Comparison of ENCODE assay signal across 16 cellular contexts in the genomic region with DNA sequence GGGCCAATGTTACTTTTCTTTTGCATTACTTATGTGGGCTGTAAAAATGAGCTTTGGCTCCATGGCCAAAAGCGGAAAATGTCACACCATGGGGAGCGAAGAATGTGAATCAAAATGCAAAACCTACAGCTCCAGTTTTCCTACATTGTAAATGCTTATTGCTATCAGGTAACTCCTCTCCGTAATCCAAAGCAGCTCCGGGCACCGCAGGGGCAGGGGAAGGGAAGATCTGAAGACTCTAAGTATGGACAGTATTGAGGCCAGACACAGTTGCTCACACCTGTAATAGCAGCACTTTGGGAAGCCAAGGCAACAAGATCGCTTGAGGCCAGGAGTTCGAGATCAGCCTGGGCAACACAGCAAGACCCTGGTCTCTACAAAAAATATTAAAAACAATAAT. TPM values are rescaled to one million over a fixed set of nuclear protein-coding genes. Genes with fewer than 3 reads are reported as not detected.
DNase-seq lines count a peak whose midpoint lies in the region; ATAC-seq lines count a peak whose summit lies in the region.
"Had no signal": no experiment of that assay in that cellular context is flagged by ENCODE, and none has a peak within 500 bp of the region (broad histone marks: within the 10 kb centered on the region; RNA-seq: fewer than 3 reads in every experiment).

No MANE protein-coding gene starts in this region.

- H3K27ac Mint-ChIP-seq in activated CD4-positive, alpha-beta T cell treated with anti-CD3 and anti-CD28 coated beads for 36 hours: peak overlapping the region; percentile 95
- peak overlapping the region; percentile 91 for H3K27ac Mint-ChIP-seq in activated T-helper 17 cell treated with anti-CD3 and anti-CD28 coated beads, Interleukin-2, amount 50 U/mL, for 72 hours
- peak overlapping the region; percentile 6 to 94 (median 78) for H3K27ac Mint-ChIP-seq in naive thymus-derived CD8-positive, alpha-beta T cell
- H3K27ac Mint-ChIP-seq: dendritic cell treated with granulocyte-macrophage colony-stimulating factor and Interleukin-4, amounts not matched to agents 40 ng/mL and 50 ng/mL, for 4 days had no signal

- H3K4me3 ChIP-seq in H7 (ENCODE audit: insufficient read depth, low read depth, low read length): no peak overlapping the region
- H3K4me3 ChIP-seq: SK-N-MC, tibial artery had no signal

- no peaks in the 10 kb centered on the region for H3K36me3 ChIP-seq in H7 (replicated peaks; ENCODE audit: control insufficient read depth, insufficient read depth, low read length)
- H3K36me3 ChIP-seq: tibial artery had no signal

- no peaks in the 10 kb centered on the region for H3K9me3 Mint-ChIP-seq in activated CD4-positive, alpha-beta T cell treated with anti-CD3 and anti-CD28 coated beads for 36 hours (ENCODE audit: low read depth)
- H3K9me3 Mint-ChIP-seq in activated T-helper 17 cell treated with anti-CD3 and anti-CD28 coated beads, Interleukin-2, amount 50 U/mL, for 72 hours: no peaks in the 10 kb centered on the region
- H3K9me3 Mint-ChIP-seq in naive thymus-derived CD8-positive, alpha-beta T cell: no peaks in the 10 kb centered on the region
- H3K9me3 Mint-ChIP-seq: dendritic cell treated with granulocyte-macrophage colony-stimulating factor and Interleukin-4, amounts not matched to agents 40 ng/mL and 50 ng/mL, for 4 days had no signal

- POLR2A ChIA-PET in activated CD4-positive, alpha-beta T cell treated with anti-CD3 and anti-CD28 coated beads for 36 hours (lab: Charles Lee): interaction anchor here (0.6 to 1.4 kb wide), 7 partner anchors 15 to 90 kb away, joined by 3 to 9 read pairs (median 4); no protein-coding TSS in a partner anchor
- POLR2A ChIA-PET in naive thymus-derived CD8-positive, alpha-beta T cell (lab: Charles Lee): interaction anchor here (0.6 to 1.5 kb wide), 3 partner anchors 9 to 39 kb away, joined by 3 to 4 read pairs (median 4); no protein-coding TSS in a partner anchor

- intact Hi-C loops in activated CD4-positive, alpha-beta T cell treated with anti-CD3 and anti-CD28 coated beads for 36 hours (cut with DNase I, micrococcal nuclease): loop anchor here (1.0 to 5.0 kb wide), 4 partner anchors 7 to 628 kb away; partner anchors contain the start of genes AGFG1 (in 1 of the 2), MFF (in 1 of the 2) and RHBDD1 (in 1 of the 2)

- H3K27me3 ChIP-seq in H7 (ENCODE audit: control insufficient read depth, insufficient read depth, low read length): no peaks in the 10 kb centered on the region
- H3K27me3 ChIP-seq: tibial artery had no signal

- H3K4me1 Mint-ChIP-seq in activated CD4-positive, alpha-beta T cell treated with anti-CD3 and anti-CD28 coated beads for 36 hours: peaks cover 83% of the 10 kb centered on the region
- peaks cover 57% of the 10 kb centered on the region for H3K4me1 Mint-ChIP-seq in activated T-helper 17 cell treated with anti-CD3 and anti-CD28 coated beads, Interleukin-2, amount 50 U/mL, for 72 hours
- peaks cover 48 to 79% (median 76%) of the 10 kb centered on the region in 4 donors for H3K4me1 Mint-ChIP-seq in naive thymus-derived CD8-positive, alpha-beta T cell

- H3K27me3 Mint-ChIP-seq in activated CD4-positive, alpha-beta T cell treated with anti-CD3 and anti-CD28 coated beads for 36 hours: no peaks in the 10 kb centered on the region
- H3K27me3 Mint-ChIP-seq in activated T-helper 17 cell treated with anti-CD3 and anti-CD28 coated beads, Interleukin-2, amount 50 U/mL, for 72 hours: no peaks in the 10 kb centered on the region
- no peaks in the 10 kb centered on the region for H3K27me3 Mint-ChIP-seq in naive thymus-derived CD8-positive, alpha-beta T cell
- H3K27me3 Mint-ChIP-seq: dendritic cell treated with granulocyte-macrophage colony-stimulating factor and Interleukin-4, amounts not matched to agents 40 ng/mL and 50 ng/mL, for 4 days had no signal

- CTCF ChIA-PET in activated CD4-positive, alpha-beta T cell treated with anti-CD3 and anti-CD28 coated beads for 36 hours (lab: Charles Lee): interaction anchor here (0.9 to 2.7 kb wide), 7 partner anchors 9 to 56 kb away, joined by 3 to 24 read pairs (median 6); no protein-coding TSS in a partner anchor

- ATAC-seq in activated CD4-positive, alpha-beta T cell treated with anti-CD3 and anti-CD28 coated beads for 36 hours: no peak
- ATAC-seq in activated T-helper 17 cell treated with anti-CD3 and anti-CD28 coated beads, Interleukin-2, amount 50 U/mL, for 72 hours (replicated peaks): no peak
- ATAC-seq in naive thymus-derived CD8-positive, alpha-beta T cell: no peak
- ATAC-seq in GM21381 (IDR thresholded peaks at IDR 0.05; ENCODE audit: unreplicated experiment) (no peak), GM21825 (IDR thresholded peaks at IDR 0.05; ENCODE audit: unreplicated experiment) (no peak), HG03439 (IDR thresholded peaks at IDR 0.05; ENCODE audit: unreplicated experiment) (no peak)
- ATAC-seq: PC-3 had no signal

- peak; percentile 25 for DNase-seq in activated CD4-positive, alpha-beta T cell treated with anti-CD3 and anti-CD28 coated beads for 36 hours
- DNase-seq in activated CD4-positive, alpha-beta T cell treated with anti-CD3 and anti-CD28 coated beads, Interleukin-2, amount 50 U/mL, for 4 hours: no peak
- peak; percentile 33 for DNase-seq in H7
- no peak for DNase-seq in naive thymus-derived CD8-positive, alpha-beta T cell
- DNase-seq: MM.1S, NCI-H1930, NCI-H526 treated with DMSO at 0.1 percent for 48 hours, PC-3, retina, tibial artery had no signal

- H3K36me3 Mint-ChIP-seq in activated CD4-positive, alpha-beta T cell treated with anti-CD3 and anti-CD28 coated beads for 36 hours (ENCODE audit: low read depth): peaks cover 1% of the 10 kb centered on the region
- H3K36me3 Mint-ChIP-seq in activated T-helper 17 cell treated with anti-CD3 and anti-CD28 coated beads, Interleukin-2, amount 50 U/mL, for 72 hours (ENCODE audit: low read depth): no peaks in the 10 kb centered on the region
- no peaks in the 10 kb centered on the region for H3K36me3 Mint-ChIP-seq in naive thymus-derived CD8-positive, alpha-beta T cell

- peak overlapping the region; percentile 61 for H3K4me3 Mint-ChIP-seq in activated CD4-positive, alpha-beta T cell treated with anti-CD3 and anti-CD28 coated beads for 36 hours
- H3K4me3 Mint-ChIP-seq in activated T-helper 17 cell treated with anti-CD3 and anti-CD28 coated beads, Interleukin-2, amount 50 U/mL, for 72 hours: peak overlapping the region; percentile 82
- peak overlapping the region; percentile 45 to 83 (median 70) for H3K4me3 Mint-ChIP-seq in naive thymus-derived CD8-positive, alpha-beta T cell
- H3K4me3 Mint-ChIP-seq: dendritic cell treated with granulocyte-macrophage colony-stimulating factor and Interleukin-4, amounts not matched to agents 40 ng/mL and 50 ng/mL, for 4 days had no signal

RNA-seq across cellular contexts. Expression of gene AGFG1, which starts 7.1 kb away (rescaled TPM):
- total RNA-seq in activated CD4-positive, alpha-beta T cell treated with anti-CD3 and anti-CD28 coated beads for 36 hours: 100 to 1,000 TPM; 158 to 214 TPM
- 94.3 and 116 TPM in 2 replicates for total RNA-seq in H7 (2014; rRNA removed; shearing (Covaris generic))
- 10 to 100 TPM; 68.7 to 79.8 TPM for total RNA-seq in activated T-helper 17 cell treated with anti-CD3 and anti-CD28 coated beads, Interleukin-2, amount 50 U/mL, for 72 hours
- 10 to 100 TPM; 52.9 to 55.0 TPM for total RNA-seq in naive thymus-derived CD8-positive, alpha-beta T cell
- polyA plus RNA-seq in naive thymus-derived CD8-positive, alpha-beta T cell: 10 to 100 TPM; 11.8 to 41.5 (median 24.6) TPM

Comparison
In these comparisons a context has a peak if more than half of its experiments do, and no peak if none do; other contexts are left out.
1. DNase-seq: peak in activated CD4-positive, alpha-beta T cell treated with anti-CD3 and anti-CD28 coated beads for 36 hours (single experiment) and H7 (single experiment); none in activated CD4-positive, alpha-beta T cell treated with anti-CD3 and anti-CD28 coated beads, Interleukin-2, amount 50 U/mL, for 4 hours (0 of 2) and naive thymus-derived CD8-positive, alpha-beta T cell (0 of 10).
2. Peak in every context shown above with its lines, with median percentiles within 50 percentile points of each other: H3K27ac Mint-ChIP-seq and H3K4me3 Mint-ChIP-seq.